In the genomic region with DNA sequence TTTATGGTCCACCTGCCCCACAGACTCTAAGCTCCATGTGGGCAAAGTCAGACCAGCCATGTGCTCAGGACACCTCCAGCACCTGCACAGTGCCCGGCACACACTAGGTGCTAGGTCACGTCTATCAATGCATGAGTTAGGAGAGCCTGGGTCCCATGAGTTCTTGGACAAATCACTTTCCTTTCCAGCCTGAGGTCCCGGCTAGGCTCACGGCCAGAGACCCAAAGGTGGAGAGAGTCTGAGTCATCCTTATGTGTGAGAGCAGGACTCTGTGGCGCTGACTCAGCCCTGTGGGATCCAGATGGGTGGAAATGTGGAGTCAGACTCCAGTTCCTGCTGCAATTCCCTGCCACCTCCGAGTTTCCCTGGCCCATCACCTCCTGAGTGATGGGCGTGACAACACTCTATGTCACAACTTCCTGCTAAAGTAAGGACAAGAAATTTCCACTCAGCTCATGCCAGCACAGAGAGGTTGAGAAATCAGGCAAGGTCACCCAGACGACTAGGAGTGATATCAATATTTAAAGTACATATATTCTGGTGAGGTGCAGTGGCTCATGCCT, we compare ENCODE assay signal across 1 cellular context.
TF ChIP-seq lines count a peak whose summit lies in the region.

No MANE protein-coding gene starts in this region.

TF ChIP-seq in HepG2, 621 proteins besides CTCF, POLR2A, EP300 and RAD21 (continued from another document):
- TF ChIP-seq, protein P1, sequence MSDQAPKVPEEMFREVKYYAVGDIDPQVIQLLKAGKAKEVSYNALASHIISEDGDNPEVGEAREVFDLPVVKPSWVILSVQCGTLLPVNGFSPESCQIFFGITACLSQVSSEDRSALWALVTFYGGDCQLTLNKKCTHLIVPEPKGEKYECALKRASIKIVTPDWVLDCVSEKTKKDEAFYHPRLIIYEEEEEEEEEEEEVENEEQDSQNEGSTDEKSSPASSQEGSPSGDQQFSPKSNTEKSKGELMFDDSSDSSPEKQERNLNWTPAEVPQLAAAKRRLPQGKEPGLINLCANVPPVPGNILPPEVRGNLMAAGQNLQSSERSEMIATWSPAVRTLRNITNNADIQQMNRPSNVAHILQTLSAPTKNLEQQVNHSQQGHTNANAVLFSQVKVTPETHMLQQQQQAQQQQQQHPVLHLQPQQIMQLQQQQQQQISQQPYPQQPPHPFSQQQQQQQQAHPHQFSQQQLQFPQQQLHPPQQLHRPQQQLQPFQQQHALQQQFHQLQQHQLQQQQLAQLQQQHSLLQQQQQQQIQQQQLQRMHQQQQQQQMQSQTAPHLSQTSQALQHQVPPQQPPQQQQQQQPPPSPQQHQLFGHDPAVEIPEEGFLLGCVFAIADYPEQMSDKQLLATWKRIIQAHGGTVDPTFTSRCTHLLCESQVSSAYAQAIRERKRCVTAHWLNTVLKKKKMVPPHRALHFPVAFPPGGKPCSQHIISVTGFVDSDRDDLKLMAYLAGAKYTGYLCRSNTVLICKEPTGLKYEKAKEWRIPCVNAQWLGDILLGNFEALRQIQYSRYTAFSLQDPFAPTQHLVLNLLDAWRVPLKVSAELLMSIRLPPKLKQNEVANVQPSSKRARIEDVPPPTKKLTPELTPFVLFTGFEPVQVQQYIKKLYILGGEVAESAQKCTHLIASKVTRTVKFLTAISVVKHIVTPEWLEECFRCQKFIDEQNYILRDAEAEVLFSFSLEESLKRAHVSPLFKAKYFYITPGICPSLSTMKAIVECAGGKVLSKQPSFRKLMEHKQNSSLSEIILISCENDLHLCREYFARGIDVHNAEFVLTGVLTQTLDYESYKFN (CRISPR knock-in tag; conservative IDR thresholded peaks at IDR 0.05) = no peak
- TF ChIP-seq, protein P2, sequence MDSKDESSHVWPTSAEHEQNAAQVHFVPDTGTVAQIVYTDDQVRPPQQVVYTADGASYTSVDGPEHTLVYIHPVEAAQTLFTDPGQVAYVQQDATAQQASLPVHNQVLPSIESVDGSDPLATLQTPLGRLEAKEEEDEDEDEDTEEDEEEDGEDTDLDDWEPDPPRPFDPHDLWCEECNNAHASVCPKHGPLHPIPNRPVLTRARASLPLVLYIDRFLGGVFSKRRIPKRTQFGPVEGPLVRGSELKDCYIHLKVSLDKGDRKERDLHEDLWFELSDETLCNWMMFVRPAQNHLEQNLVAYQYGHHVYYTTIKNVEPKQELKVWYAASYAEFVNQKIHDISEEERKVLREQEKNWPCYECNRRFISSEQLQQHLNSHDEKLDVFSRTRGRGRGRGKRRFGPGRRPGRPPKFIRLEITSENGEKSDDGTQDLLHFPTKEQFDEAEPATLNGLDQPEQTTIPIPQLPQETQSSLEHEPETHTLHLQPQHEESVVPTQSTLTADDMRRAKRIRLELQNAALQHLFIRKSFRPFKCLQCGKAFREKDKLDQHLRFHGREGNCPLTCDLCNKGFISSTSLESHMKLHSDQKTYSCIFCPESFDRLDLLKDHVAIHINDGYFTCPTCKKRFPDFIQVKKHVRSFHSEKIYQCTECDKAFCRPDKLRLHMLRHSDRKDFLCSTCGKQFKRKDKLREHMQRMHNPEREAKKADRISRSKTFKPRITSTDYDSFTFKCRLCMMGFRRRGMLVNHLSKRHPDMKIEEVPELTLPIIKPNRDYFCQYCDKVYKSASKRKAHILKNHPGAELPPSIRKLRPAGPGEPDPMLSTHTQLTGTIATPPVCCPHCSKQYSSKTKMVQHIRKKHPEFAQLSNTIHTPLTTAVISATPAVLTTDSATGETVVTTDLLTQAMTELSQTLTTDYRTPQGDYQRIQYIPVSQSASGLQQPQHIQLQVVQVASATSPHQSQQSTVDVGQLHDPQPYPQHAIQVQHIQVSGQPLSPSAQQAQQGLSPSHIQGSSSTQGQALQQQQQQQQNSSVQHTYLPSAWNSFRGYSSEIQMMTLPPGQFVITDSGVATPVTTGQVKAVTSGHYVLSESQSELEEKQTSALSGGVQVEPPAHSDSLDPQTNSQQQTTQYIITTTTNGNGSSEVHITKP (CRISPR knock-in tag; IDR thresholded peaks at IDR 0.05; ENCODE audit: low read depth) = no peak
- TF ChIP-seq, protein P3, sequence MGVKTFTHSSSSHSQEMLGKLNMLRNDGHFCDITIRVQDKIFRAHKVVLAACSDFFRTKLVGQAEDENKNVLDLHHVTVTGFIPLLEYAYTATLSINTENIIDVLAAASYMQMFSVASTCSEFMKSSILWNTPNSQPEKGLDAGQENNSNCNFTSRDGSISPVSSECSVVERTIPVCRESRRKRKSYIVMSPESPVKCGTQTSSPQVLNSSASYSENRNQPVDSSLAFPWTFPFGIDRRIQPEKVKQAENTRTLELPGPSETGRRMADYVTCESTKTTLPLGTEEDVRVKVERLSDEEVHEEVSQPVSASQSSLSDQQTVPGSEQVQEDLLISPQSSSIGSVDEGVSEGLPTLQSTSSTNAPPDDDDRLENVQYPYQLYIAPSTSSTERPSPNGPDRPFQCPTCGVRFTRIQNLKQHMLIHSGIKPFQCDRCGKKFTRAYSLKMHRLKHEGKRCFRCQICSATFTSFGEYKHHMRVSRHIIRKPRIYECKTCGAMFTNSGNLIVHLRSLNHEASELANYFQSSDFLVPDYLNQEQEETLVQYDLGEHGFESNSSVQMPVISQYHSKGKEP (CRISPR knock-in tag; IDR thresholded peaks at IDR 0.05) = no peak
- TF ChIP-seq POLR2AphosphoS2 (IDR thresholded peaks at IDR 0.05; ENCODE audit: low read depth, low read length) (no peak), ZNF160 (CRISPR knock-in tag; IDR thresholded peaks at IDR 0.05) (no peak), ZBTB21 (CRISPR knock-in tag; IDR thresholded peaks at IDR 0.05) (0 out of 2 replicates have a peak, but pooled peaks have one; percentile 47), ZNF790 (CRISPR knock-in tag; IDR thresholded peaks at IDR 0.05; ENCODE audit: borderline replicate concordance) (no peak), SOX13 (IDR thresholded peaks at IDR 0.05) (no peak), SOX13 (CRISPR knock-in tag; conservative IDR thresholded peaks at IDR 0.05 in 1 of 2, IDR thresholded peaks at IDR 0.05 in 1 of 2) (0 out of 4 replicates have a peak, but pooled peaks of 1 of the 2 experiments have one; percentile 54), ZFP36 (IDR thresholded peaks at IDR 0.05; ENCODE audit: borderline replicate concordance, low read depth, low read length, partially characterized antibody) (no peak), MTF1 (CRISPR knock-in tag; IDR thresholded peaks at IDR 0.05) (no peak), ZNF44 (CRISPR knock-in tag; IDR thresholded peaks at IDR 0.05) (no peak), SAP130 (CRISPR knock-in tag; IDR thresholded peaks at IDR 0.05; ENCODE audit: low read depth) (peak; percentile 94), ZNF619 (CRISPR knock-in tag; IDR thresholded peaks at IDR 0.05) (no peak), KMT2A (CRISPR knock-in tag; IDR thresholded peaks at IDR 0.05) (no peak), ZNF296 (CRISPR knock-in tag; conservative IDR thresholded peaks at IDR 0.05) (no peak), GATAD2A (CRISPR knock-in tag; IDR thresholded peaks at IDR 0.05) (peak; percentile 74), ZNF20 (CRISPR knock-in tag; IDR thresholded peaks at IDR 0.05) (no peak)
- TF ChIP-seq, protein P4, sequence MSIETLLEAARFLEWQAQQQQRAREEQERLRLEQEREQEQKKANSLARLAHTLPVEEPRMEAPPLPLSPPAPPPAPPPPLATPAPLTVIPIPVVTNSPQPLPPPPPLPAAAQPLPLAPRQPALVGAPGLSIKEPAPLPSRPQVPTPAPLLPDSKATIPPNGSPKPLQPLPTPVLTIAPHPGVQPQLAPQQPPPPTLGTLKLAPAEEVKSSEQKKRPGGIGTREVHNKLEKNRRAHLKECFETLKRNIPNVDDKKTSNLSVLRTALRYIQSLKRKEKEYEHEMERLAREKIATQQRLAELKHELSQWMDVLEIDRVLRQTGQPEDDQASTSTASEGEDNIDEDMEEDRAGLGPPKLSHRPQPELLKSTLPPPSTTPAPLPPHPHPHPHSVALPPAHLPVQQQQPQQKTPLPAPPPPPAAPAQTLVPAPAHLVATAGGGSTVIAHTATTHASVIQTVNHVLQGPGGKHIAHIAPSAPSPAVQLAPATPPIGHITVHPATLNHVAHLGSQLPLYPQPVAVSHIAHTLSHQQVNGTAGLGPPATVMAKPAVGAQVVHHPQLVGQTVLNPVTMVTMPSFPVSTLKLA (IDR thresholded peaks at IDR 0.05) = peak; percentile 62; the same call in 1 of the 2 replicates
- TF ChIP-seq, protein P5, sequence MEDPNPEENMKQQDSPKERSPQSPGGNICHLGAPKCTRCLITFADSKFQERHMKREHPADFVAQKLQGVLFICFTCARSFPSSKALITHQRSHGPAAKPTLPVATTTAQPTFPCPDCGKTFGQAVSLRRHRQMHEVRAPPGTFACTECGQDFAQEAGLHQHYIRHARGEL (CRISPR knock-in tag; IDR thresholded peaks at IDR 0.05) = no peak
- TF ChIP-seq, protein P6, sequence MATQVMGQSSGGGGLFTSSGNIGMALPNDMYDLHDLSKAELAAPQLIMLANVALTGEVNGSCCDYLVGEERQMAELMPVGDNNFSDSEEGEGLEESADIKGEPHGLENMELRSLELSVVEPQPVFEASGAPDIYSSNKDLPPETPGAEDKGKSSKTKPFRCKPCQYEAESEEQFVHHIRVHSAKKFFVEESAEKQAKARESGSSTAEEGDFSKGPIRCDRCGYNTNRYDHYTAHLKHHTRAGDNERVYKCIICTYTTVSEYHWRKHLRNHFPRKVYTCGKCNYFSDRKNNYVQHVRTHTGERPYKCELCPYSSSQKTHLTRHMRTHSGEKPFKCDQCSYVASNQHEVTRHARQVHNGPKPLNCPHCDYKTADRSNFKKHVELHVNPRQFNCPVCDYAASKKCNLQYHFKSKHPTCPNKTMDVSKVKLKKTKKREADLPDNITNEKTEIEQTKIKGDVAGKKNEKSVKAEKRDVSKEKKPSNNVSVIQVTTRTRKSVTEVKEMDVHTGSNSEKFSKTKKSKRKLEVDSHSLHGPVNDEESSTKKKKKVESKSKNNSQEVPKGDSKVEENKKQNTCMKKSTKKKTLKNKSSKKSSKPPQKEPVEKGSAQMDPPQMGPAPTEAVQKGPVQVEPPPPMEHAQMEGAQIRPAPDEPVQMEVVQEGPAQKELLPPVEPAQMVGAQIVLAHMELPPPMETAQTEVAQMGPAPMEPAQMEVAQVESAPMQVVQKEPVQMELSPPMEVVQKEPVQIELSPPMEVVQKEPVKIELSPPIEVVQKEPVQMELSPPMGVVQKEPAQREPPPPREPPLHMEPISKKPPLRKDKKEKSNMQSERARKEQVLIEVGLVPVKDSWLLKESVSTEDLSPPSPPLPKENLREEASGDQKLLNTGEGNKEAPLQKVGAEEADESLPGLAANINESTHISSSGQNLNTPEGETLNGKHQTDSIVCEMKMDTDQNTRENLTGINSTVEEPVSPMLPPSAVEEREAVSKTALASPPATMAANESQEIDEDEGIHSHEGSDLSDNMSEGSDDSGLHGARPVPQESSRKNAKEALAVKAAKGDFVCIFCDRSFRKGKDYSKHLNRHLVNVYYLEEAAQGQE (IDR thresholded peaks at IDR 0.05; ENCODE audit: borderline replicate concordance in 1 of 2, low read depth in 1 of 2, low read length in 2 of 2) = no peak
- TF ChIP-seq, protein P7, sequence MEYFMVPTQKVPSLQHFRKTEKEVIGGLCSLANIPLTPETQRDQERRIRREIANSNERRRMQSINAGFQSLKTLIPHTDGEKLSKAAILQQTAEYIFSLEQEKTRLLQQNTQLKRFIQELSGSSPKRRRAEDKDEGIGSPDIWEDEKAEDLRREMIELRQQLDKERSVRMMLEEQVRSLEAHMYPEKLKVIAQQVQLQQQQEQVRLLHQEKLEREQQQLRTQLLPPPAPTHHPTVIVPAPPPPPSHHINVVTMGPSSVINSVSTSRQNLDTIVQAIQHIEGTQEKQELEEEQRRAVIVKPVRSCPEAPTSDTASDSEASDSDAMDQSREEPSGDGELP (IDR thresholded peaks at IDR 0.05; ENCODE audit: borderline replicate concordance, low read depth) = no peak
- TF ChIP-seq, protein P8, sequence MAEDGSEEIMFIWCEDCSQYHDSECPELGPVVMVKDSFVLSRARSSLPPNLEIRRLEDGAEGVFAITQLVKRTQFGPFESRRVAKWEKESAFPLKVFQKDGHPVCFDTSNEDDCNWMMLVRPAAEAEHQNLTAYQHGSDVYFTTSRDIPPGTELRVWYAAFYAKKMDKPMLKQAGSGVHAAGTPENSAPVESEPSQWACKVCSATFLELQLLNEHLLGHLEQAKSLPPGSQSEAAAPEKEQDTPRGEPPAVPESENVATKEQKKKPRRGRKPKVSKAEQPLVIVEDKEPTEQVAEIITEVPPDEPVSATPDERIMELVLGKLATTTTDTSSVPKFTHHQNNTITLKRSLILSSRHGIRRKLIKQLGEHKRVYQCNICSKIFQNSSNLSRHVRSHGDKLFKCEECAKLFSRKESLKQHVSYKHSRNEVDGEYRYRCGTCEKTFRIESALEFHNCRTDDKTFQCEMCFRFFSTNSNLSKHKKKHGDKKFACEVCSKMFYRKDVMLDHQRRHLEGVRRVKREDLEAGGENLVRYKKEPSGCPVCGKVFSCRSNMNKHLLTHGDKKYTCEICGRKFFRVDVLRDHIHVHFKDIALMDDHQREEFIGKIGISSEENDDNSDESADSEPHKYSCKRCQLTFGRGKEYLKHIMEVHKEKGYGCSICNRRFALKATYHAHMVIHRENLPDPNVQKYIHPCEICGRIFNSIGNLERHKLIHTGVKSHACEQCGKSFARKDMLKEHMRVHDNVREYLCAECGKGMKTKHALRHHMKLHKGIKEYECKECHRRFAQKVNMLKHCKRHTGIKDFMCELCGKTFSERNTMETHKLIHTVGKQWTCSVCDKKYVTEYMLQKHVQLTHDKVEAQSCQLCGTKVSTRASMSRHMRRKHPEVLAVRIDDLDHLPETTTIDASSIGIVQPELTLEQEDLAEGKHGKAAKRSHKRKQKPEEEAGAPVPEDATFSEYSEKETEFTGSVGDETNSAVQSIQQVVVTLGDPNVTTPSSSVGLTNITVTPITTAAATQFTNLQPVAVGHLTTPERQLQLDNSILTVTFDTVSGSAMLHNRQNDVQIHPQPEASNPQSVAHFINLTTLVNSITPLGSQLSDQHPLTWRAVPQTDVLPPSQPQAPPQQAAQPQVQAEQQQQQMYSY (CRISPR knock-in tag; IDR thresholded peaks at IDR 0.05) = peak; percentile 91
- TF ChIP-seq, protein P9, sequence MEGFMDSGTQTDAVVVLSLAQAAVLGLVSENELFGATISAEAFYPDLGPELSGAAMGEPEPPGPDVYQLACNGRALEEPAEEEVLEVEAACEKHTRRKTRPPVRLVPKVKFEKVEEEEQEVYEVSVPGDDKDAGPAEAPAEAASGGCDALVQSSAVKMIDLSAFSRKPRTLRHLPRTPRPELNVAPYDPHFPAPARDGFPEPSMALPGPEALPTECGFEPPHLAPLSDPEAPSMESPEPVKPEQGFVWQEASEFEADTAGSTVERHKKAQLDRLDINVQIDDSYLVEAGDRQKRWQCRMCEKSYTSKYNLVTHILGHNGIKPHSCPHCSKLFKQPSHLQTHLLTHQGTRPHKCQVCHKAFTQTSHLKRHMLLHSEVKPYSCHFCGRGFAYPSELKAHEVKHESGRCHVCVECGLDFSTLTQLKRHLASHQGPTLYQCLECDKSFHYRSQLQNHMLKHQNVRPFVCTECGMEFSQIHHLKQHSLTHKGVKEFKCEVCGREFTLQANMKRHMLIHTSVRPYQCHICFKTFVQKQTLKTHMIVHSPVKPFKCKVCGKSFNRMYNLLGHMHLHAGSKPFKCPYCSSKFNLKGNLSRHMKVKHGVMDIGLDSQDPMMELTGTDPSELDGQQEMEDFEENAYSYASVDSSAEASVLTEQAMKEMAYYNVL (CRISPR knock-in tag; IDR thresholded peaks at IDR 0.05; ENCODE audit: borderline replicate concordance) = no peak
